ENCODE assay signal across 10 cellular contexts in the genomic region with DNA sequence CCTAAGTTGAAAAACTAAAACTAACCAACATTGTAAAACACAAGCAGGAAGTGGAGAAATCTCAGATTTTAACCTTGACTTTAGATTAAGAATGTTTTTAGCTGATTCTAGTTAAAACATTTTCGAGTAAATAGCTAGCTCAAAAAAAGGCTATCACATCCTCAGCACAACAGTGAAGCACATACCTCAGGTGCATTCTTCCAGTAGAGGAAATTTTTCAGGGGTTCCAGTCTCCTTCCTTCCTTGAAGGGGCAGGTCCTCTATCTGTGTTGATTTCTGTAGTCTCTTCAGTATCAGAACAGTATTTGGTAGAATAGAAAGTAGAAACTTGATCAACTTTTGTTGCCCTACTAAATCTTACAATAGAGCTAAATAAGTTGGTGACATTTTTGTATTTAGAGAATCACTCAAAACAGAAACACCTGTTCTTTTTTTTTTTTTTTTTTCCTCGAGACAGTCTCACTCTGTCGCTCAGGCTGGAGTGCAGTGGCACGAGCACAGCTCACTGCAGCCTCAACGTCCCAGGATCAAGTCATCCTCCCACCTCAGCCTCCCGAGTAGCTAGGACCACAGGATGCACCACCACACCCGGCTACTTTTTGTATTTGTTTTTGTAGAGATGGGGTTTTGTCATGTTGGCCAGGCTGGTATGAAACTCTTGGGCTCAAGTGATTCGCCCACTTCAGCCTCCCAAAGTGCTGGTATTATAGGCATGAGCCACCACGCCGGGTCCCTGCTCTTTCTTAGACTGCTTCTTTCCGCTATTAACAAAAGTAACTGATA. TPM values are rescaled to one million over a fixed set of nuclear protein-coding genes. Genes with fewer than 3 reads are reported as not detected.
DNase-seq lines count a peak whose midpoint lies in the region; ATAC-seq and TF ChIP-seq lines count a peak whose summit lies in the region.
"Had no signal": no experiment of that assay in that cellular context is flagged by ENCODE, and none has a peak within 500 bp of the region (broad histone marks: within the 10 kb centered on the region; RNA-seq: fewer than 3 reads in every experiment).

No MANE protein-coding gene starts in this region.

- no peaks in the 10 kb centered on the region for H3K27me3 Mint-ChIP-seq in activated CD4-positive, alpha-beta T cell treated with anti-CD3 and anti-CD28 coated beads for 36 hours

- H3K9me3 ChIP-seq in SU-DHL-6 (ENCODE audit: insufficient read depth, low read length), result no peaks in the 10 kb centered on the region
- H3K9me3 ChIP-seq: A549 had no signal

- CTCF ChIA-PET in activated CD4-positive, alpha-beta T cell treated with anti-CD3 and anti-CD28 coated beads for 36 hours (lab: Charles Lee), result interaction anchor here (0.6 to 2.0 kb wide), 9 partner anchors 9 to 183 kb away, joined by 3 to 11 read pairs (median 4); no protein-coding TSS in a partner anchor

- H2AFZ ChIP-seq in SU-DHL-6 (ENCODE audit: low read depth, low read length, severe bottlenecking), result peak overlapping the region; percentile 76

- H3K27me3 ChIP-seq in SU-DHL-6 (ENCODE audit: low read length), result no peaks in the 10 kb centered on the region

- peak overlapping the region; percentile 72 for H3K4me3 Mint-ChIP-seq in activated CD4-positive, alpha-beta T cell treated with anti-CD3 and anti-CD28 coated beads for 36 hours

- TF ChIP-seq CTCF in SU-DHL-6 (IDR thresholded peaks at IDR 0.05; ENCODE audit: insufficient read depth, low read length, poor library complexity, severe bottlenecking), result no peak

- peak overlapping the region; percentile 95 for H3K27ac Mint-ChIP-seq in activated CD4-positive, alpha-beta T cell treated with anti-CD3 and anti-CD28 coated beads for 36 hours

- H3K4me3 ChIP-seq in SU-DHL-6 (ENCODE audit: insufficient read depth, low read length, poor library complexity, severe bottlenecking) (peak overlapping the region; percentile 22), skin epidermis (no peak overlapping the region)
- H3K4me3 ChIP-seq: A549 had no signal

- peak; percentile 38 for ATAC-seq in activated CD4-positive, alpha-beta T cell treated with anti-CD3 and anti-CD28 coated beads for 36 hours
- ATAC-seq in HG02840 (IDR thresholded peaks at IDR 0.05; ENCODE audit: low FRiP score, unreplicated experiment), result peak; percentile 37
- ATAC-seq: A549 had no signal

- peaks cover 2% of the 10 kb centered on the region for H3K36me3 Mint-ChIP-seq in activated CD4-positive, alpha-beta T cell treated with anti-CD3 and anti-CD28 coated beads for 36 hours (ENCODE audit: low read depth)

- H3K9me3 Mint-ChIP-seq in activated CD4-positive, alpha-beta T cell treated with anti-CD3 and anti-CD28 coated beads for 36 hours (ENCODE audit: low read depth), result no peaks in the 10 kb centered on the region

- peak overlapping the region; percentile 10; the same call in 1 of the 2 replicates for H3K9ac ChIP-seq in SU-DHL-6 (ENCODE audit: low read length)

- H3F3A ChIP-seq in SU-DHL-6 (ENCODE audit: insufficient read depth), result 0 out of 2 replicates have a peak, but pooled peaks cover 3% of the 10 kb centered on the region

- POLR2A ChIA-PET in activated CD4-positive, alpha-beta T cell treated with anti-CD3 and anti-CD28 coated beads for 36 hours (lab: Charles Lee), result interaction anchor here (0.6 to 1.1 kb wide), 3 partner anchors 88 to 100 kb away, joined by 3 to 5 read pairs (median 3); a partner anchor contains a TSS

- H3K27ac ChIP-seq in SU-DHL-6 (ENCODE audit: low read depth, low read length) (no peak overlapping the region), skin epidermis (peak overlapping the region in 14 of 21 experiments; percentile 5 to 86 (median 70))
- H3K27ac ChIP-seq: A549 had no signal

- H3K79me2 ChIP-seq in SU-DHL-6 (ENCODE audit: insufficient read depth, low read length), result no peaks in the 10 kb centered on the region

- intact Hi-C loops in activated CD4-positive, alpha-beta T cell treated with anti-CD3 and anti-CD28 coated beads for 36 hours (cut with DNase I, micrococcal nuclease), result loop anchor here (2.0 to 10.0 kb wide), 3 partner anchors 103 to 1359 kb away; a partner anchor contains a TSS

- H4K20me1 ChIP-seq in SU-DHL-6 (ENCODE audit: low read depth, low read length), result no peaks in the 10 kb centered on the region

- no peaks in the 10 kb centered on the region for H3K36me3 ChIP-seq in SU-DHL-6 (ENCODE audit: low read length)

- peaks cover 72% of the 10 kb centered on the region for H3K4me1 Mint-ChIP-seq in activated CD4-positive, alpha-beta T cell treated with anti-CD3 and anti-CD28 coated beads for 36 hours

- H3K9me2 ChIP-seq in SU-DHL-6 (replicated peaks; ENCODE audit: insufficient read depth, low read length), result no peaks in the 10 kb centered on the region

- peak; percentile 39 for DNase-seq in activated CD4-positive, alpha-beta T cell treated with anti-CD3 and anti-CD28 coated beads for 36 hours
- DNase-seq in activated CD4-positive, alpha-beta T cell treated with anti-CD3 and anti-CD28 coated beads for 4 hours, result no peak
- DNase-seq in GM19240 (ENCODE audit: insufficient read length, low spot score) (no peak), NCI-H1930 (lab: John Stamatoyannopoulos, UW) (no peak), HUDEP-2 (lab: John Stamatoyannopoulos, UW; ENCODE audit: unreplicated experiment in 76 of 76) (no peak)
- DNase-seq: cerebellar nuclear complex had no signal

- peak overlapping the region; percentile 51 for H3K4me2 ChIP-seq in SU-DHL-6 (ENCODE audit: low read depth, low read length, poor library complexity, severe bottlenecking)
- H3K4me2 ChIP-seq: A549 had no signal

RNA-seq across cellular contexts. Expression of a gene that starts 6.9 kb away (rescaled TPM):
- 10 to 100 TPM in 1 of 2 experiments, 1 to 10 TPM in 1; 8.6 to 11.3 TPM for total RNA-seq in activated CD4-positive, alpha-beta T cell treated with anti-CD3 and anti-CD28 coated beads for 36 hours
